24 cellular contexts compared by ENCODE assay signal in genomic region chr3:147730311-147730710, GRCh38.
"Had no signal": no experiment of that assay in that cellular context is flagged by ENCODE, and none has a peak within 500 bp of the region (broad histone marks: within the 10 kb centered on the region; RNA-seq: fewer than 3 reads in every experiment).

No MANE protein-coding gene starts in this region.

- H3K36me3 ChIP-seq: left ventricle myocardium inferior, right atrium auricular region, upper lobe of left lung had no signal

- DNase-seq: activated CD4-positive, alpha-beta memory T cell treated with anti-CD3 and anti-CD28 coated beads for 36 hours; activated CD4-positive, alpha-beta T cell treated with anti-CD3 and anti-CD28 coated beads for 48 hours; activated CD4-positive, CD25-positive, alpha-beta regulatory T cell; activated effector memory CD4-positive, alpha-beta T cell treated with Interleukin-2 at 50 U/mL for 16 hours; activated naive CD4-positive, alpha-beta T cell treated with anti-CD3 and anti-CD28 coated beads for 36 hours; activated naive CD8-positive, alpha-beta T cell treated with anti-CD3 and anti-CD28 coated beads, Interleukin-2, amount 10 ng/mL, durations not matched to agents 7 days and 5 days; activated T-cell treated with anti-CD3 and anti-CD28 coated beads, Interleukin-2, amount 50 U/mL, for 72 hours; amniotic stem cell; effector CD4-positive, alpha-beta T cell; erythroblast; foreskin fibroblast; kidney glomerular epithelial cell; left ventricle myocardium inferior; mammary epithelial cell; midbrain; psoas muscle; stimulated activated CD4-positive, alpha-beta T cell treated with anti-CD3 and anti-CD28 coated beads, Interleukin-12 subunit alpha, Interleukin-12 subunit beta, amount 100 ng/mL, for 4 hours; stimulated activated CD4-positive, alpha-beta T cell treated with anti-CD3 and anti-CD28 coated beads, Interleukin-4, amount 100 ng/mL, for 4 hours; stimulated activated naive CD8-positive, alpha-beta T cell treated with anti-CD3 and anti-CD28 coated beads, Interleukin-15, Interleukin-2, amounts not matched to agents 100 U/mL and 50 U/mL, for 24 hours; T1000; upper lobe of left lung had no signal

- H3K36me3 Mint-ChIP-seq: activated CD4-positive, alpha-beta memory T cell treated with anti-CD3 and anti-CD28 coated beads for 36 hours; activated naive CD8-positive, alpha-beta T cell treated with anti-CD3 and anti-CD28 coated beads, Interleukin-2, amount 10 ng/mL, durations not matched to agents 7 days and 5 days; natural killer cell treated with Interleukin-12 subunit alpha and Interleukin-12 subunit beta and Interleukin-15 and Interleukin-18, amount 100 ng/mL, for 72 hours had no signal

- H3K4me3 Mint-ChIP-seq: activated CD4-positive, alpha-beta memory T cell treated with anti-CD3 and anti-CD28 coated beads for 36 hours; activated naive CD4-positive, alpha-beta T cell treated with anti-CD3 and anti-CD28 coated beads for 36 hours; activated naive CD8-positive, alpha-beta T cell treated with anti-CD3 and anti-CD28 coated beads, Interleukin-2, amount 10 ng/mL, durations not matched to agents 7 days and 5 days; activated T-cell treated with anti-CD3 and anti-CD28 coated beads, Interleukin-2, amount 50 U/mL, for 72 hours; natural killer cell treated with Interleukin-12 subunit alpha and Interleukin-12 subunit beta and Interleukin-15 and Interleukin-18, amount 100 ng/mL, for 72 hours; T-helper 1 cell treated with Interleukin-12 subunit alpha and Interleukin-12 subunit beta and Interleukin-4 antibody, amounts not matched to agents 30 μg/mL and 1 μg/mL, for 36 hours had no signal

- H3K27ac ChIP-seq: left ventricle myocardium inferior, psoas muscle, right atrium auricular region, upper lobe of left lung had no signal

- H3K9me3 Mint-ChIP-seq: activated naive CD8-positive, alpha-beta T cell treated with anti-CD3 and anti-CD28 coated beads, Interleukin-2, amount 10 ng/mL, durations not matched to agents 7 days and 5 days; natural killer cell treated with Interleukin-12 subunit alpha and Interleukin-12 subunit beta and Interleukin-15 and Interleukin-18, amount 100 ng/mL, for 72 hours had no signal

- H3K27me3 Mint-ChIP-seq: activated CD4-positive, alpha-beta memory T cell treated with anti-CD3 and anti-CD28 coated beads for 36 hours; activated naive CD8-positive, alpha-beta T cell treated with anti-CD3 and anti-CD28 coated beads, Interleukin-2, amount 10 ng/mL, durations not matched to agents 7 days and 5 days; natural killer cell treated with Interleukin-12 subunit alpha and Interleukin-12 subunit beta and Interleukin-15 and Interleukin-18, amount 100 ng/mL, for 72 hours had no signal

- H3K27me3 ChIP-seq: right atrium auricular region, upper lobe of left lung had no signal

- H3K27ac Mint-ChIP-seq: activated CD4-positive, alpha-beta memory T cell treated with anti-CD3 and anti-CD28 coated beads for 36 hours; activated naive CD4-positive, alpha-beta T cell treated with anti-CD3 and anti-CD28 coated beads for 36 hours; activated naive CD8-positive, alpha-beta T cell treated with anti-CD3 and anti-CD28 coated beads, Interleukin-2, amount 10 ng/mL, durations not matched to agents 7 days and 5 days; activated T-cell treated with anti-CD3 and anti-CD28 coated beads, Interleukin-2, amount 50 U/mL, for 72 hours; natural killer cell treated with Interleukin-12 subunit alpha and Interleukin-12 subunit beta and Interleukin-15 and Interleukin-18, amount 100 ng/mL, for 72 hours; T-helper 1 cell treated with Interleukin-12 subunit alpha and Interleukin-12 subunit beta and Interleukin-4 antibody, amounts not matched to agents 30 μg/mL and 1 μg/mL, for 36 hours had no signal

- H3K4me3 ChIP-seq: left ventricle myocardium inferior, psoas muscle, right atrium auricular region, upper lobe of left lung had no signal

- H3K4me1 Mint-ChIP-seq: activated naive CD8-positive, alpha-beta T cell treated with anti-CD3 and anti-CD28 coated beads, Interleukin-2, amount 10 ng/mL, durations not matched to agents 7 days and 5 days had no signal

- H3K9me3 ChIP-seq: psoas muscle, right atrium auricular region, upper lobe of left lung had no signal

- ATAC-seq: activated T-cell treated with anti-CD3 and anti-CD28 coated beads, Interleukin-2, amount 50 U/mL, for 72 hours; natural killer cell treated with Interleukin-12 subunit alpha and Interleukin-12 subunit beta and Interleukin-15 and Interleukin-18, amount 100 ng/mL, for 72 hours; psoas muscle; stimulated activated naive CD8-positive, alpha-beta T cell treated with anti-CD3 and anti-CD28 coated beads, Interleukin-15, Interleukin-2, amounts not matched to agents 100 U/mL and 50 U/mL, for 24 hours had no signal

- H3K4me1 ChIP-seq: upper lobe of left lung had no signal
